Comparison of ENCODE assay signal across 2 cellular contexts in the genomic region with DNA sequence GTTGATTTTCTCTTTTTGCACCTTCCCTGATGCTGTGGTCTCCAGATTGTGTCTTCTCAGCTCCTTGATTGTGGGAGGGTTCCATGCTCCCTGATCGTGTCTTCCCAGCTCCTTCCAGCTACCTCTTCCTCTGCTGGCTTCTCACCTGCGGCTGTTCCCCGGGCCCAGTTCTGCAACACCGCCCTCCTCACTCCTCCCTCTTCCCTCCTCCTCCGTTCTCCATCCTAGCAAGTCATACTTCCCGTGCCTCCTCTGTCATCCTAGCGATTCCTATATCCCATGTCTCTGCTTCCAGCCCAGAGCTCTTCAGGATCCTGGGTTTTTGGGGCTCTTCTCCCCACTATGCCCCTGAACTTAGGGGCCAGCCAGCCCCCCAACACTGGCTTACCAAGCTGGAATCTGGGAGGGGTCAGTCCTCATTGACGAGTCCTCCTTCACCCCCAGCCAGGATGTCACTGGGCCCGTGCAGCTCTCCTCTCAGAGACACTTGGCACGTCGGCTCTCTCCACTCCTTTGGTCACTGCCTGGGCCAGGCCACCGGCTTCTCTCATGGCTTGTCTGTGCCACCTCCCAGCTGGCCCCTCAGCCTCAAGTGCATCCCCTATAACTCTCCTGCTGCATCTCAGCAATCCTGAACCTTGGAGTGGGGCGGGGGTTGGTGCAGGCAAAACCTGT.
A peak's percentile ranks its signal among the peaks of the same experiment; 100 is the strongest.
TF ChIP-seq lines count a peak whose summit lies in the region.

No MANE protein-coding gene starts in this region.

TF ChIP-seq in K562, 482 proteins besides CTCF, POLR2A, EP300 and RAD21:
- TF ChIP-seq CHCHD3 (CRISPR knock-in tag; IDR thresholded peaks at IDR 0.05) (no peak), ZNF263 (CRISPR knock-in tag; IDR thresholded peaks at IDR 0.05; ENCODE audit: borderline replicate concordance) (peak; percentile 64; the same call in 1 of the 2 replicates)

TF ChIP-seq in H1, 55 proteins besides CTCF, POLR2A, EP300 and RAD21:
- no peak for TF ChIP-seq MAFK (IDR thresholded peaks at IDR 0.05; ENCODE audit: low read depth, low read length)
- TF ChIP-seq ASH2L (IDR thresholded peaks at IDR 0.05; ENCODE audit: low read length), result no peak
- TF ChIP-seq RFX5 (IDR thresholded peaks at IDR 0.05; ENCODE audit: borderline replicate concordance, low read depth, low read length), result no peak
- no peak for TF ChIP-seq NRF1 (IDR thresholded peaks at IDR 0.05; ENCODE audit: low read depth, low read length)
- no peak for TF ChIP-seq SRF (IDR thresholded peaks at IDR 0.05; ENCODE audit: low read depth, low read length)
- TF ChIP-seq, protein P1, sequence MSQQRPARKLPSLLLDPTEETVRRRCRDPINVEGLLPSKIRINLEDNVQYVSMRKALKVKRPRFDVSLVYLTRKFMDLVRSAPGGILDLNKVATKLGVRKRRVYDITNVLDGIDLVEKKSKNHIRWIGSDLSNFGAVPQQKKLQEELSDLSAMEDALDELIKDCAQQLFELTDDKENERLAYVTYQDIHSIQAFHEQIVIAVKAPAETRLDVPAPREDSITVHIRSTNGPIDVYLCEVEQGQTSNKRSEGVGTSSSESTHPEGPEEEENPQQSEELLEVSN (IDR thresholded peaks at IDR 0.05), result no peak
- TF ChIP-seq SP2 (IDR thresholded peaks at IDR 0.05; ENCODE audit: low read length), result no peak
- no peak for TF ChIP-seq SAP30 (IDR thresholded peaks at IDR 0.05; ENCODE audit: insufficient read depth, insufficient replicate concordance, low read length)
- TF ChIP-seq TBP (IDR thresholded peaks at IDR 0.05; ENCODE audit: low read depth, low read length), result no peak
- no peak for TF ChIP-seq SP4 (IDR thresholded peaks at IDR 0.05; ENCODE audit: low read length)
- TF ChIP-seq, protein P2, sequence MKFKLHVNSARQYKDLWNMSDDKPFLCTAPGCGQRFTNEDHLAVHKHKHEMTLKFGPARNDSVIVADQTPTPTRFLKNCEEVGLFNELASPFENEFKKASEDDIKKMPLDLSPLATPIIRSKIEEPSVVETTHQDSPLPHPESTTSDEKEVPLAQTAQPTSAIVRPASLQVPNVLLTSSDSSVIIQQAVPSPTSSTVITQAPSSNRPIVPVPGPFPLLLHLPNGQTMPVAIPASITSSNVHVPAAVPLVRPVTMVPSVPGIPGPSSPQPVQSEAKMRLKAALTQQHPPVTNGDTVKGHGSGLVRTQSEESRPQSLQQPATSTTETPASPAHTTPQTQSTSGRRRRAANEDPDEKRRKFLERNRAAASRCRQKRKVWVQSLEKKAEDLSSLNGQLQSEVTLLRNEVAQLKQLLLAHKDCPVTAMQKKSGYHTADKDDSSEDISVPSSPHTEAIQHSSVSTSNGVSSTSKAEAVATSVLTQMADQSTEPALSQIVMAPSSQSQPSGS (IDR thresholded peaks at IDR 0.05; ENCODE audit: low read length), result no peak
- no peak for TF ChIP-seq BACH1 (IDR thresholded peaks at IDR 0.05; ENCODE audit: low read length)
- no peak for TF ChIP-seq KDM5A (IDR thresholded peaks at IDR 0.05; ENCODE audit: low read length)
- TF ChIP-seq YY1 (IDR thresholded peaks at IDR 0.05; ENCODE audit: low read depth, low read length), result no peak
- TF ChIP-seq POLR2AphosphoS5 (IDR thresholded peaks at IDR 0.05; ENCODE audit: low read depth, low read length), result no peak
